Comparison of ENCODE assay signal across 11 cellular contexts in genomic region chr11:64444838-64445441, GRCh38.
DNase-seq lines count a peak whose midpoint lies in the region; ATAC-seq and TF ChIP-seq lines count a peak whose summit lies in the region.
"Had no signal": no experiment of that assay in that cellular context is flagged by ENCODE, and none has a peak within 500 bp of the region (broad histone marks: within the 10 kb centered on the region; RNA-seq: fewer than 3 reads in every experiment).

No MANE protein-coding gene starts in this region.

- peaks cover 3% of the 10 kb centered on the region for H3K27me3 ChIP-seq in A673 (replicated peaks; ENCODE audit: insufficient read depth, low read depth, low read length, poor library complexity)
- peaks cover 9% of the 10 kb centered on the region for H3K27me3 ChIP-seq in fibroblast of lung (ENCODE audit: control insufficient read depth, insufficient read depth, low read length)

- no peak overlapping the region for H3K9ac ChIP-seq in fibroblast of lung (ENCODE audit: insufficient read depth, low read length)

- H3K4me3 ChIP-seq in A673 (ENCODE audit: low read depth, low read length, poor library complexity, severe bottlenecking): no peak overlapping the region
- H3K4me3 ChIP-seq in fibroblast of lung (replicated peaks in 1 of 4; ENCODE audit: control extremely low read depth in 1 of 4, insufficient read depth in 1 of 4, low read depth in 3 of 4, low read length in 4 of 4): no peak overlapping the region

- H3K9me3 Mint-ChIP-seq in activated CD8-positive, alpha-beta memory T cell treated with anti-CD3 and anti-CD28 coated beads, Interleukin-2, amount 10 ng/mL, durations not matched to agents 7 days and 5 days (ENCODE audit: low read depth): no peaks in the 10 kb centered on the region

- H4K20me1 ChIP-seq in fibroblast of lung (ENCODE audit: control insufficient read depth, extremely low read depth, insufficient read depth, low read length): no peaks in the 10 kb centered on the region

- CTCF ChIA-PET in A673 (lab: Charles Lee): no interaction called here
- CTCF ChIA-PET in activated CD8-positive, alpha-beta memory T cell treated with anti-CD3 and anti-CD28 coated beads, Interleukin-2, amount 10 ng/mL, durations not matched to agents 7 days and 5 days (lab: Charles Lee): interaction anchor here (0.9 to 1.4 kb wide), 3 partner anchors 8 to 244 kb away, joined by 3 to 4 read pairs (median 4); no protein-coding TSS in a partner anchor

- TF ChIP-seq CTCF in A673 (conservative IDR thresholded peaks at IDR 0.05; ENCODE audit: low read depth, low read length): no peak
- no peak for TF ChIP-seq CTCF in fibroblast of lung (conservative IDR thresholded peaks at IDR 0.05 in 1 of 2, IDR thresholded peaks at IDR 0.05 in 1 of 2; ENCODE audit: low read depth in 1 of 2, low read length in 2 of 2)

- no peaks in the 10 kb centered on the region for H3K9me3 ChIP-seq in A673 (ENCODE audit: low read depth, low read length, poor library complexity, severe bottlenecking)
- H3K9me3 ChIP-seq in fibroblast of lung (ENCODE audit: control insufficient read depth, insufficient read depth, low read depth, low read length): no peaks in the 10 kb centered on the region

- no peak overlapping the region for H3K27ac Mint-ChIP-seq in activated CD8-positive, alpha-beta memory T cell treated with anti-CD3 and anti-CD28 coated beads, Interleukin-2, amount 10 ng/mL, durations not matched to agents 7 days and 5 days

- H3K36me3 Mint-ChIP-seq in activated CD8-positive, alpha-beta memory T cell treated with anti-CD3 and anti-CD28 coated beads, Interleukin-2, amount 10 ng/mL, durations not matched to agents 7 days and 5 days: no peaks in the 10 kb centered on the region

- in situ Hi-C loops in G401 (cut with HindIII; ENCODE audit: low sequenced_read_pairs): no loop called here

- intact Hi-C loops in A673 (cut with micrococcal nuclease; ENCODE audit: unreplicated experiment): no loop called here
- intact Hi-C loops in posterior vena cava (cut with DNase I): no loop called here

- no peak overlapping the region for H3K4me2 ChIP-seq in fibroblast of lung (ENCODE audit: extremely low read depth, insufficient read depth, low read length)

- H3K4me1 ChIP-seq in A673 (ENCODE audit: insufficient read depth, low read length, poor library complexity, severe bottlenecking): peaks cover 16% of the 10 kb centered on the region
- H3K4me1 ChIP-seq in fibroblast of lung (ENCODE audit: control insufficient read depth, extremely low read depth, insufficient read depth, low read length): peaks cover 6% of the 10 kb centered on the region

- H3K4me3 Mint-ChIP-seq in activated CD8-positive, alpha-beta memory T cell treated with anti-CD3 and anti-CD28 coated beads, Interleukin-2, amount 10 ng/mL, durations not matched to agents 7 days and 5 days: no peak overlapping the region

- ATAC-seq in GM21526 (IDR thresholded peaks at IDR 0.05; ENCODE audit: low FRiP score, unreplicated experiment): no peak
- no peak for ATAC-seq in activated CD8-positive, alpha-beta memory T cell treated with anti-CD3 and anti-CD28 coated beads, Interleukin-2, amount 10 ng/mL, durations not matched to agents 7 days and 5 days
- ATAC-seq: sciatic nerve had no signal

- H3K27me3 Mint-ChIP-seq in activated CD8-positive, alpha-beta memory T cell treated with anti-CD3 and anti-CD28 coated beads, Interleukin-2, amount 10 ng/mL, durations not matched to agents 7 days and 5 days: peaks cover 29% of the 10 kb centered on the region

- peaks cover 17% of the 10 kb centered on the region for H3K4me1 Mint-ChIP-seq in activated CD8-positive, alpha-beta memory T cell treated with anti-CD3 and anti-CD28 coated beads, Interleukin-2, amount 10 ng/mL, durations not matched to agents 7 days and 5 days

- H3K79me2 ChIP-seq in fibroblast of lung (ENCODE audit: control insufficient read depth, insufficient read depth, low read length): no peaks in the 10 kb centered on the region

- H3K27ac ChIP-seq in A673 (ENCODE audit: low read depth, low read length, poor library complexity, severe bottlenecking) (no peak overlapping the region), fibroblast of lung (ENCODE audit: insufficient read depth, low read length) (no peak overlapping the region)

- no peak overlapping the region for H2AFZ ChIP-seq in fibroblast of lung (ENCODE audit: low read length)

- no TSS peak for BruUV-seq in A673 (replicated peaks; lab: Mats Ljungman, UMichigan)

- H3K36me3 ChIP-seq in A673 (ENCODE audit: insufficient read depth, low read length, poor library complexity, severe bottlenecking) (no peaks in the 10 kb centered on the region), fibroblast of lung (ENCODE audit: control insufficient read depth, insufficient read depth, low read length) (no peaks in the 10 kb centered on the region)

- DNase-seq in A673 (ENCODE audit: low spot score): peak; percentile 68
- peak; percentile 41 for DNase-seq in G401 (ENCODE audit: low spot score)
- peak; percentile 41 for DNase-seq in NCI-H82 (lab: John Stamatoyannopoulos, UW)
- DNase-seq in fibroblast of lung (ENCODE audit: low read depth in 2 of 2): peak; percentile 11 to 18
- DNase-seq in T1000 (lab: John Stamatoyannopoulos, UW): no peak
- no peak for DNase-seq in activated CD8-positive, alpha-beta memory T cell treated with anti-CD3 and anti-CD28 coated beads, Interleukin-2, amount 10 ng/mL, durations not matched to agents 7 days and 5 days
- DNase-seq in posterior vena cava (ENCODE audit: low spot score): no peak
- DNase-seq: activated CD4-positive, alpha-beta T cell treated with anti-CD3 and anti-CD28 coated beads, Interleukin-2, amount 50 U/mL, for 1 hour; stimulated activated naive CD4-positive, alpha-beta T cell had no signal

- POLR2A ChIA-PET in A673 (lab: Charles Lee; ENCODE audit: low non-redundant PET): no interaction called here

Comparison
In these comparisons a context has a peak if more than half of its experiments do, and no peak if none do; other contexts are left out.
1. DNase-seq: peak in A673 (single experiment), G401 (single experiment), NCI-H82 (single experiment) and fibroblast of lung (2 of 2); none in T1000 (single experiment), activated CD8-positive, alpha-beta memory T cell treated with anti-CD3 and anti-CD28 coated beads, Interleukin-2, amount 10 ng/mL, durations not matched to agents 7 days and 5 days (single experiment) and posterior vena cava (single experiment).